In genomic region chr6:155273438-155273837, GRCh38 we compare ENCODE assay signal across 10 cellular contexts. TPM values are rescaled to one million over a fixed set of nuclear protein-coding genes. Genes with fewer than 3 reads are reported as not detected.
DNase-seq lines count a peak whose midpoint lies in the region; ATAC-seq and TF ChIP-seq lines count a peak whose summit lies in the region.
"Had no signal": no experiment of that assay in that cellular context is flagged by ENCODE, and none has a peak within 500 bp of the region (broad histone marks: within the 10 kb centered on the region; RNA-seq: fewer than 3 reads in every experiment).

No MANE protein-coding gene starts in this region.

- no peaks in the 10 kb centered on the region for H3K36me3 ChIP-seq in gastrocnemius medialis

- H3K4me1 ChIP-seq in foreskin keratinocyte: peaks cover 33% of the 10 kb centered on the region
- peaks cover 22 to 53% of the 10 kb centered on the region in 2 donors for H3K4me1 ChIP-seq in gastrocnemius medialis

- in situ Hi-C loops in gastrocnemius medialis (cut with MboI; ENCODE audit: low sequenced_read_pairs in 4 of 4): no loop called here

- DNase-seq in H4 (ENCODE audit: low spot score): peak; percentile 49
- peak; percentile 69 to 75 for DNase-seq in foreskin keratinocyte
- DNase-seq in gastrocnemius medialis: no peak
- DNase-seq in SIG-M5 (lab: John Stamatoyannopoulos, UW): no peak
- DNase-seq in activated CD4-positive, CD25-positive, alpha-beta regulatory T cell treated with anti-CD3 and anti-CD28 coated beads, Interleukin-2, amount 50 U/mL, for 72 hours: no peak

- TF ChIP-seq POLR2A in gastrocnemius medialis (IDR thresholded peaks at IDR 0.05): no peak

- H3K9me3 ChIP-seq in gastrocnemius medialis: no peaks in the 10 kb centered on the region

- H3K27me3 ChIP-seq in foreskin keratinocyte (no peaks in the 10 kb centered on the region), gastrocnemius medialis (no peaks in the 10 kb centered on the region)

- TF ChIP-seq CTCF in foreskin keratinocyte (conservative IDR thresholded peaks at IDR 0.05) (no peak), gastrocnemius medialis (IDR thresholded peaks at IDR 0.05 in 4 of 5, conservative IDR thresholded peaks at IDR 0.05 in 1 of 5) (no peak)

- intact Hi-C loops in gastrocnemius medialis (cut with DNase I; ENCODE audit: low total_unique reads): no loop called here

- H3K27ac ChIP-seq in foreskin keratinocyte: no peak overlapping the region
- peak overlapping the region in 3 of 4 donors; percentile 15 to 66 (median 62) for H3K27ac ChIP-seq in gastrocnemius medialis

- H3K4me3 ChIP-seq in gastrocnemius medialis: no peak overlapping the region

- ATAC-seq in SK-N-SH treated with all-trans-retinoic acid at 6 μM for 48 hours (peak; percentile 85), foreskin keratinocyte (peak; percentile 54), gastrocnemius medialis (peak in 1 of 2 donors; percentile 39), GM18870 (IDR thresholded peaks at IDR 0.05; ENCODE audit: unreplicated experiment) (no peak), HG02798 (IDR thresholded peaks at IDR 0.05; ENCODE audit: poor library complexity, unreplicated experiment) (no peak)
- ATAC-seq: Panc1 had no signal

TF ChIP-seq in SK-N-SH treated with all-trans-retinoic acid at 6 μM for 48 hours, 23 proteins besides CTCF, POLR2A, EP300 and RAD21:
- TF ChIP-seq PATZ1 (CRISPR knock-in tag; IDR thresholded peaks at IDR 0.05; ENCODE audit: borderline replicate concordance) (peak; percentile 77; the same call in 1 of the 2 replicates), TSHZ2 (CRISPR knock-in tag; IDR thresholded peaks at IDR 0.05) (0 out of 2 replicates have a peak, but pooled peaks have one; percentile 51), ISL1 (CRISPR knock-in tag; IDR thresholded peaks at IDR 0.05) (peak; percentile 60), CSRNP3 (CRISPR knock-in tag; IDR thresholded peaks at IDR 0.05) (no peak), BACH2 (CRISPR knock-in tag; IDR thresholded peaks at IDR 0.05; ENCODE audit: borderline replicate concordance) (peak; percentile 83; the same call in 1 of the 2 replicates)

RNA-seq across cellular contexts. Expression of gene CLDN20, which starts 9.6 kb away (rescaled TPM):
- total RNA-seq in H4 (2014; rRNA removed; shearing (Covaris generic)): not detected in 2 replicates
- total RNA-seq in foreskin keratinocyte: not detected in 2 replicates
- polyA plus RNA-seq in foreskin keratinocyte: not detected in 2 replicates
- total RNA-seq in gastrocnemius medialis: not detected
- total RNA-seq: cerebellum had no signal

RNA-seq across cellular contexts. Expression of gene TFB1M, which starts 40.8 kb away (rescaled TPM):
- 8.4 and 15.6 TPM in 2 replicates for total RNA-seq in H4 (2014; rRNA removed; shearing (Covaris generic))
- total RNA-seq in foreskin keratinocyte (19.3 and 27.4 TPM in 2 replicates), gastrocnemius medialis (10 to 100 TPM; 13.4 to 34.4 (median 29.2) TPM)
- polyA plus RNA-seq in foreskin keratinocyte: 19.8 and 23.2 TPM in 2 replicates

Comparison
In these comparisons a context has a peak if more than half of its experiments do, and no peak if none do; other contexts are left out.
1. DNase-seq: peak in H4 (single experiment) and foreskin keratinocyte (2 of 2); none in gastrocnemius medialis (0 of 2), SIG-M5 (single experiment) and activated CD4-positive, CD25-positive, alpha-beta regulatory T cell treated with anti-CD3 and anti-CD28 coated beads, Interleukin-2, amount 50 U/mL, for 72 hours (single experiment).
2. ATAC-seq: peak in SK-N-SH treated with all-trans-retinoic acid at 6 μM for 48 hours (single experiment) and foreskin keratinocyte (single experiment); none in GM18870 (single experiment) and HG02798 (single experiment).